Comparison of ENCODE assay signal across 14 cellular contexts in the genomic region with DNA sequence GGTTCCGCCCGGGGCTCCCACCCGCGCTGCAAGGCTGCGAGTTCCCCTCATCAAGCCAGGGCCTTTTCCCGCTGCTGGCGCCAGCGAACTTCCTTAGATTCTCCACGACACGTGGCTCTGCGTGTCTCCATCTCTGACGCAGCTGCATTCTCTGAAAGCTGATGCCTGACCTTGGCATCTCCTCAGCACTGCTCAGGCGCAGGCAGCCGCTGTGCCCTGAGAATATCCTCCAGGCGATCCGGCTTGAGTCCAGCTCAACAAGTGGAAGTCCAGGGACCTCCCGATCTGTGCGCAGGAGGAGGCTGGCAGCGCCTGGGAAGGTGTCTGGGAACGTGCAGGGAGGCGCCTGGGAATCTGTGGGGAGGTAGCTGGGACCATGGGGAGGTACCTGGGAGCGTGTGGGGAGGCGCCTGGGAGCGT.
A peak's percentile ranks its signal among the peaks of the same experiment; 100 is the strongest.
DNase-seq lines count a peak whose midpoint lies in the region; ATAC-seq, FAIRE-seq and TF ChIP-seq lines count a peak whose summit lies in the region.
"Had no signal": no experiment of that assay in that cellular context is flagged by ENCODE, and none has a peak within 500 bp of the region (broad histone marks: within the 10 kb centered on the region; RNA-seq: fewer than 3 reads in every experiment).

No MANE protein-coding gene starts in this region.

- H3K27ac ChIP-seq in osteoblast (ENCODE audit: low read depth, low read length) (no peak overlapping the region), coronary artery (no peak overlapping the region), SJCRH30 (no peak overlapping the region)

- H3K27me3 ChIP-seq in osteoblast (ENCODE audit: insufficient read depth, low read length): no peaks in the 10 kb centered on the region
- no peaks in the 10 kb centered on the region for H3K27me3 ChIP-seq in SJCRH30

- FAIRE-seq in HTR-8/SVneo (lab: Jason Lieb, UNC): no peak
- no peak for FAIRE-seq in GM12891 (lab: Jason Lieb, UNC)

- H3K4me3 Mint-ChIP-seq in central memory CD8-positive, alpha-beta T cell: peak overlapping the region; percentile 55
- H3K4me3 Mint-ChIP-seq: activated CD4-positive, alpha-beta T cell treated with anti-CD3 and anti-CD28 coated beads, Interleukin-2, amount 10 ng/mL, durations not matched to agents 7 days and 5 days; CD4-positive, CD25-positive, alpha-beta regulatory T cell; stimulated activated effector memory CD8-positive, alpha-beta T cell treated with anti-CD3 and anti-CD28 coated beads, Interleukin-12 subunit alpha, Interleukin-12 subunit beta, amount 100 ng/mL, for 72 hours; T-helper 2 cell treated with Interferon-gamma antibody and Interleukin-4, amounts not matched to agents 5 μg/mL and 100 μg/mL, for 36 hours had no signal

- DNase-seq in AG20443 (ENCODE audit: low spot score) (peak; percentile 79), HTR-8/SVneo (ENCODE audit: insufficient read length, low spot score) (peak; percentile 19), osteoblast (ENCODE audit: insufficient read length, low spot score, missing footprints) (peak; percentile 84), GM12891 (ENCODE audit: insufficient read length, low spot score) (no peak), coronary artery (ENCODE audit: low spot score) (no peak), SJCRH30 (no peak)
- no peak for DNase-seq in central memory CD8-positive, alpha-beta T cell (ENCODE audit: low spot score in 2 of 2)
- DNase-seq in NK-92 treated with Interleukin-12 subunit alpha and Interleukin-12 subunit beta, amount 100 ng/mL, for 24 hours (lab: John Stamatoyannopoulos, UW): no peak
- DNase-seq: activated CD4-positive, alpha-beta T cell treated with anti-CD3 and anti-CD28 coated beads, Interleukin-2, amount 10 ng/mL, durations not matched to agents 7 days and 5 days; caudate nucleus; CD4-positive, CD25-positive, alpha-beta regulatory T cell; GF-D8 had no signal

- peak overlapping the region; percentile 22 for H3K4me3 ChIP-seq in osteoblast (ENCODE audit: insufficient read depth, low read length)
- no peak overlapping the region for H3K4me3 ChIP-seq in coronary artery
- no peak overlapping the region for H3K4me3 ChIP-seq in SJCRH30

- H3K9me3 ChIP-seq in osteoblast (ENCODE audit: low read depth, low read length) (no peaks in the 10 kb centered on the region), SJCRH30 (replicated peaks) (no peaks in the 10 kb centered on the region)

- H3K36me3 Mint-ChIP-seq in central memory CD8-positive, alpha-beta T cell (ENCODE audit: insufficient read depth): no peaks in the 10 kb centered on the region
- H3K36me3 Mint-ChIP-seq: CD4-positive, CD25-positive, alpha-beta regulatory T cell; stimulated activated effector memory CD8-positive, alpha-beta T cell treated with anti-CD3 and anti-CD28 coated beads, Interleukin-12 subunit alpha, Interleukin-12 subunit beta, amount 100 ng/mL, for 72 hours had no signal

- ATAC-seq in central memory CD8-positive, alpha-beta T cell (replicated peaks; ENCODE audit: extremely low read depth, poor library complexity, severe bottlenecking): peak; percentile 16
- ATAC-seq: stimulated activated effector memory CD8-positive, alpha-beta T cell treated with anti-CD3 and anti-CD28 coated beads, Interleukin-12 subunit alpha, Interleukin-12 subunit beta, amount 100 ng/mL, for 72 hours had no signal

- no peaks in the 10 kb centered on the region for H3K36me3 ChIP-seq in osteoblast (ENCODE audit: insufficient read depth, low read length)
- no peaks in the 10 kb centered on the region for H3K36me3 ChIP-seq in SJCRH30

- no peaks in the 10 kb centered on the region for H3K79me2 ChIP-seq in osteoblast (ENCODE audit: insufficient read depth, low read length)

- H3K4me1 Mint-ChIP-seq in central memory CD8-positive, alpha-beta T cell: no peaks in the 10 kb centered on the region
- H3K4me1 Mint-ChIP-seq: activated CD4-positive, alpha-beta T cell treated with anti-CD3 and anti-CD28 coated beads, Interleukin-2, amount 10 ng/mL, durations not matched to agents 7 days and 5 days; stimulated activated effector memory CD8-positive, alpha-beta T cell treated with anti-CD3 and anti-CD28 coated beads, Interleukin-12 subunit alpha, Interleukin-12 subunit beta, amount 100 ng/mL, for 72 hours had no signal

- H3K4me1 ChIP-seq in osteoblast (ENCODE audit: insufficient read depth, low read length) (peaks cover 8% of the 10 kb centered on the region), SJCRH30 (peaks cover 14% of the 10 kb centered on the region)

- H3K9me3 Mint-ChIP-seq in central memory CD8-positive, alpha-beta T cell: peaks cover 1% of the 10 kb centered on the region

- TF ChIP-seq POLR2A in GM12891 (IDR thresholded peaks at IDR 0.05; ENCODE audit: low read depth, low read length): no peak

- H3K4me2 ChIP-seq in osteoblast (ENCODE audit: insufficient read depth, low read length): no peak overlapping the region

- H2AFZ ChIP-seq in osteoblast (ENCODE audit: low read length): no peak overlapping the region

- TF ChIP-seq CTCF in osteoblast (IDR thresholded peaks at IDR 0.05; ENCODE audit: extremely low read depth, low read depth, low read length) (no peak), coronary artery (IDR thresholded peaks at IDR 0.05) (no peak)

- peaks cover 26% of the 10 kb centered on the region for H3K27me3 Mint-ChIP-seq in central memory CD8-positive, alpha-beta T cell
- H3K27me3 Mint-ChIP-seq: activated CD4-positive, alpha-beta T cell treated with anti-CD3 and anti-CD28 coated beads, Interleukin-2, amount 10 ng/mL, durations not matched to agents 7 days and 5 days; CD4-positive, CD25-positive, alpha-beta regulatory T cell had no signal

- no peak overlapping the region for H3K27ac Mint-ChIP-seq in central memory CD8-positive, alpha-beta T cell (ENCODE audit: low read depth)
- H3K27ac Mint-ChIP-seq: activated CD4-positive, alpha-beta T cell treated with anti-CD3 and anti-CD28 coated beads, Interleukin-2, amount 10 ng/mL, durations not matched to agents 7 days and 5 days; CD4-positive, CD25-positive, alpha-beta regulatory T cell; stimulated activated effector memory CD8-positive, alpha-beta T cell treated with anti-CD3 and anti-CD28 coated beads, Interleukin-12 subunit alpha, Interleukin-12 subunit beta, amount 100 ng/mL, for 72 hours; T-helper 2 cell treated with Interferon-gamma antibody and Interleukin-4, amounts not matched to agents 5 μg/mL and 100 μg/mL, for 36 hours had no signal

- no peaks in the 10 kb centered on the region for H4K20me1 ChIP-seq in osteoblast (ENCODE audit: insufficient read depth, low read length)

TF ChIP-seq in GM12891, 5 proteins besides CTCF, POLR2A, EP300 and RAD21:
- TF ChIP-seq POLR2AphosphoS5 (IDR thresholded peaks at IDR 0.05; ENCODE audit: low read depth, low read length): no peak
- TF ChIP-seq SPI1 (IDR thresholded peaks at IDR 0.05; ENCODE audit: low read depth, low read length): no peak
- no peak for TF ChIP-seq POU2F2 (IDR thresholded peaks at IDR 0.05; ENCODE audit: low read depth, low read length)
- no peak for TF ChIP-seq TAF1 (IDR thresholded peaks at IDR 0.05; ENCODE audit: low read depth, low read length)
- TF ChIP-seq PAX5 (IDR thresholded peaks at IDR 0.05; ENCODE audit: insufficient read depth, low read length, severe bottlenecking): no peak
TF ChIP-seq in GM12891: peak in this region for 0.

Comparison
In these comparisons a context has a peak if more than half of its experiments do, and no peak if none do; other contexts are left out.
1. DNase-seq: peak in AG20443 (single experiment), HTR-8/SVneo (single experiment) and osteoblast (single experiment); none in central memory CD8-positive, alpha-beta T cell (0 of 2), GM12891 (single experiment), coronary artery (single experiment), SJCRH30 (0 of 2) and NK-92 treated with Interleukin-12 subunit alpha and Interleukin-12 subunit beta, amount 100 ng/mL, for 24 hours (single experiment).